10 cellular contexts compared by ENCODE assay signal in the genomic region with DNA sequence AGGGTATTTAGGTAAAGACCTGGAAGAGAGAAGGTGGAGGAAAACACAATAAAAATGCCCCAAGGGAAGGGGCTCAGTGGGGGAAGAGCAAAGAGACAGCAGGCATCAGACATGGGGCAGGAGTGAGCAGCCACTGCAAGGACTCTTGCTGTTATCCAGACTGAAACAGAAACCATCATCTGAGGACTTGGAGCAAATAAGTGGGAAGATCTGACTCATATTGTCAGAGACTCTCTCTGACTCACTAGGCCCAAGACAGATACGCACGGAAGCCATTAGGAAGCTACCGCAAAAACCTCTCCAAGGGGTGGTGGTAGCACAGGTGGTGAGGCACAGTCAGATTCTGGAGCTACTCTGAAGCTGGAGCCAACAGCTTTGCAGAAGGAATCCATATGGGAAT.
DNase-seq lines count a peak whose midpoint lies in the region; ATAC-seq, FAIRE-seq and TF ChIP-seq lines count a peak whose summit lies in the region.
"Had no signal": no experiment of that assay in that cellular context is flagged by ENCODE, and none has a peak within 500 bp of the region (broad histone marks: within the 10 kb centered on the region; RNA-seq: fewer than 3 reads in every experiment).

No MANE protein-coding gene starts in this region.

- H3K4me3 ChIP-seq in A549 (no peak overlapping the region), HFF-Myc (replicated peaks; ENCODE audit: low read depth, low read length) (no peak overlapping the region), heart left ventricle (no peak overlapping the region)
- H3K4me3 ChIP-seq: dorsolateral prefrontal cortex had no signal

- no peak overlapping the region for H3K4me3 Mint-ChIP-seq in activated CD4-positive, alpha-beta memory T cell treated with anti-CD3 and anti-CD28 coated beads for 36 hours

- WGBS in A549 (ENCODE audit: missing lambda C conversion rate) = 75% methylated on average over 3 of the region's 3 CpGs
- WGBS in heart left ventricle, 4 donors = 93 to 100% (median 95%) methylated on average over 3 of the region's 3 CpGs

- H3K4me2 ChIP-seq in A549 = no peak overlapping the region

- no peaks in the 10 kb centered on the region for H3K27me3 Mint-ChIP-seq in activated CD4-positive, alpha-beta memory T cell treated with anti-CD3 and anti-CD28 coated beads for 36 hours

- TF ChIP-seq RAD21 in A549 (conservative IDR thresholded peaks at IDR 0.05 in 1 of 2, IDR thresholded peaks at IDR 0.05 in 1 of 2) = no peak

- intact Hi-C loops in activated CD4-positive, alpha-beta memory T cell treated with anti-CD3 and anti-CD28 coated beads for 36 hours (cut with micrococcal nuclease) = loop anchor here (1.0 to 2.0 kb wide), 5 partner anchors 18 to 142 kb away; a partner anchor contains a TSS
- intact Hi-C loops in heart left ventricle (cut with DNase I) = no loop called here

- POLR2A ChIA-PET in A549 (lab: Yijun Ruan, JAX) = no interaction called here
- POLR2A ChIA-PET in activated CD4-positive, alpha-beta memory T cell treated with anti-CD3 and anti-CD28 coated beads for 36 hours (lab: Charles Lee) = interaction anchor here (1.3 kb wide), 1 partner anchor 35 kb away, joined by 3 read pairs; no protein-coding TSS in a partner anchor

- TF ChIP-seq EP300 in A549 (IDR thresholded peaks at IDR 0.05) = no peak

- DNase-seq in A549 (ENCODE audit: low read depth in 1 of 2, low spot score in 1 of 2) (peak in 1 of 2 experiments; percentile 17), HFF-Myc (ENCODE audit: extremely low read depth, low read depth) (peak; percentile 70), iris pigment epithelial cell (ENCODE audit: low read depth) (peak; percentile 96), ecto neural progenitor cell (ENCODE audit: low spot score) (no peak), heart left ventricle (no peak), HuH-7 (ENCODE audit: low spot score) (no peak)
- peak; percentile 79 for DNase-seq in activated CD4-positive, alpha-beta memory T cell treated with anti-CD3 and anti-CD28 coated beads for 36 hours
- DNase-seq: NCI-H1092 treated with DMSO at 0.1 percent for 48 hours had no signal

- H3K27ac ChIP-seq in A549 = no peak overlapping the region
- no peak overlapping the region for H3K27ac ChIP-seq in heart left ventricle
- H3K27ac ChIP-seq: dorsolateral prefrontal cortex had no signal

- H3K4me1 Mint-ChIP-seq in activated CD4-positive, alpha-beta memory T cell treated with anti-CD3 and anti-CD28 coated beads for 36 hours (ENCODE audit: low read depth) = peaks cover 14% of the 10 kb centered on the region

- FAIRE-seq in A549 (lab: Jason Lieb, UNC) = no peak

- no peak for TF ChIP-seq POLR2A in A549 (IDR thresholded peaks at IDR 0.05; ENCODE audit: low read length)
- TF ChIP-seq POLR2A in heart left ventricle (IDR thresholded peaks at IDR 0.05) = no peak

- H3K4me1 ChIP-seq in A549 = peaks cover 8% of the 10 kb centered on the region
- H3K4me1 ChIP-seq in heart left ventricle = no peaks in the 10 kb centered on the region

- H3K27me3 ChIP-seq in heart left ventricle = no peaks in the 10 kb centered on the region
- H3K27me3 ChIP-seq: dorsolateral prefrontal cortex had no signal

- peaks cover 0 to 43% (median 4%) of the 10 kb centered on the region in 9 donors for H3K36me3 ChIP-seq in heart left ventricle

- TF ChIP-seq CTCF in A549 (IDR thresholded peaks at IDR 0.05) (no peak), HFF-Myc (IDR thresholded peaks at IDR 0.05; ENCODE audit: low read depth, low read length, missing control alignments) (no peak), heart left ventricle (IDR thresholded peaks at IDR 0.05) (no peak)

- CTCF ChIA-PET in A549 (lab: Yijun Ruan, JAX) = no interaction called here
- CTCF ChIA-PET in activated CD4-positive, alpha-beta memory T cell treated with anti-CD3 and anti-CD28 coated beads for 36 hours (lab: Charles Lee) = interaction anchor here (0.6 kb wide), 1 partner anchor 201 kb away, joined by 5 read pairs; no protein-coding TSS in a partner anchor

- H3K9me3 Mint-ChIP-seq in activated CD4-positive, alpha-beta memory T cell treated with anti-CD3 and anti-CD28 coated beads for 36 hours = no peaks in the 10 kb centered on the region

- peaks cover 19% of the 10 kb centered on the region for H3K36me3 Mint-ChIP-seq in activated CD4-positive, alpha-beta memory T cell treated with anti-CD3 and anti-CD28 coated beads for 36 hours

- peak overlapping the region; percentile 11 for H3K27ac Mint-ChIP-seq in activated CD4-positive, alpha-beta memory T cell treated with anti-CD3 and anti-CD28 coated beads for 36 hours

- H3K9me3 ChIP-seq in A549 (no peaks in the 10 kb centered on the region), heart left ventricle (no peaks in the 10 kb centered on the region)

- ATAC-seq in A549 (peak; percentile 50 to 70; a peak in 4 of 6 replicates), GM18858 (IDR thresholded peaks at IDR 0.05; ENCODE audit: unreplicated experiment) (no peak), heart left ventricle (no peak)

TF ChIP-seq in A549, 52 proteins besides CTCF, POLR2A, EP300 and RAD21:
- TF ChIP-seq KDM1A (IDR thresholded peaks at IDR 0.05; ENCODE audit: low read depth) (no peak), MYC (IDR thresholded peaks at IDR 0.05; ENCODE audit: borderline replicate concordance, low read length) (no peak), ZFP36 (IDR thresholded peaks at IDR 0.05; ENCODE audit: borderline replicate concordance, partially characterized antibody) (no peak), HDAC2 (IDR thresholded peaks at IDR 0.05) (no peak), FOSB (CRISPR knock-in tag; IDR thresholded peaks at IDR 0.05) (no peak), HOXA7 (CRISPR knock-in tag; IDR thresholded peaks at IDR 0.05) (no peak), CHD4 (IDR thresholded peaks at IDR 0.05; ENCODE audit: borderline replicate concordance) (no peak), ESRRA (IDR thresholded peaks at IDR 0.05; ENCODE audit: borderline replicate concordance, low read length) (no peak), CBX8 (IDR thresholded peaks at IDR 0.05) (no peak), HEYL (CRISPR knock-in tag; IDR thresholded peaks at IDR 0.05) (no peak), RARB (CRISPR knock-in tag; IDR thresholded peaks at IDR 0.05) (no peak), RNF2 (IDR thresholded peaks at IDR 0.05; ENCODE audit: borderline replicate concordance, low read depth) (no peak), SREBF2 (IDR thresholded peaks at IDR 0.05) (no peak), RFX5 (IDR thresholded peaks at IDR 0.05) (no peak), NFE2L2 (conservative IDR thresholded peaks at IDR 0.05; ENCODE audit: low read length) (no peak)
- TF ChIP-seq, protein P1, sequence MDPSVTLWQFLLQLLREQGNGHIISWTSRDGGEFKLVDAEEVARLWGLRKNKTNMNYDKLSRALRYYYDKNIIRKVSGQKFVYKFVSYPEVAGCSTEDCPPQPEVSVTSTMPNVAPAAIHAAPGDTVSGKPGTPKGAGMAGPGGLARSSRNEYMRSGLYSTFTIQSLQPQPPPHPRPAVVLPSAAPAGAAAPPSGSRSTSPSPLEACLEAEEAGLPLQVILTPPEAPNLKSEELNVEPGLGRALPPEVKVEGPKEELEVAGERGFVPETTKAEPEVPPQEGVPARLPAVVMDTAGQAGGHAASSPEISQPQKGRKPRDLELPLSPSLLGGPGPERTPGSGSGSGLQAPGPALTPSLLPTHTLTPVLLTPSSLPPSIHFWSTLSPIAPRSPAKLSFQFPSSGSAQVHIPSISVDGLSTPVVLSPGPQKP (IDR thresholded peaks at IDR 0.05; ENCODE audit: low read depth, low read length) = no peak
- TF ChIP-seq, protein P2, sequence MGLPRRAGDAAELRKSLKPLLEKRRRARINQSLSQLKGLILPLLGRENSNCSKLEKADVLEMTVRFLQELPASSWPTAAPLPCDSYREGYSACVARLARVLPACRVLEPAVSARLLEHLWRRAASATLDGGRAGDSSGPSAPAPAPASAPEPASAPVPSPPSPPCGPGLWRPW (IDR thresholded peaks at IDR 0.05) = no peak
- TF ChIP-seq, protein P3, sequence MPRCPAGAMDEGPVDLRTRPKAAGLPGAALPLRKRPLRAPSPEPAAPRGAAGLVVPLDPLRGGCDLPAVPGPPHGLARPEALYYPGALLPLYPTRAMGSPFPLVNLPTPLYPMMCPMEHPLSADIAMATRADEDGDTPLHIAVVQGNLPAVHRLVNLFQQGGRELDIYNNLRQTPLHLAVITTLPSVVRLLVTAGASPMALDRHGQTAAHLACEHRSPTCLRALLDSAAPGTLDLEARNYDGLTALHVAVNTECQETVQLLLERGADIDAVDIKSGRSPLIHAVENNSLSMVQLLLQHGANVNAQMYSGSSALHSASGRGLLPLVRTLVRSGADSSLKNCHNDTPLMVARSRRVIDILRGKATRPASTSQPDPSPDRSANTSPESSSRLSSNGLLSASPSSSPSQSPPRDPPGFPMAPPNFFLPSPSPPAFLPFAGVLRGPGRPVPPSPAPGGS (IDR thresholded peaks at IDR 0.05) = no peak

Comparison
In these comparisons a context has a peak if more than half of its experiments do, and no peak if none do; other contexts are left out.
1. ATAC-seq: peak in A549 (2 of 2); none in GM18858 (single experiment) and heart left ventricle (0 of 4).
2. DNase-seq: peak in HFF-Myc (single experiment), activated CD4-positive, alpha-beta memory T cell treated with anti-CD3 and anti-CD28 coated beads for 36 hours (single experiment) and iris pigment epithelial cell (single experiment); none in ecto neural progenitor cell (single experiment), heart left ventricle (0 of 5) and HuH-7 (single experiment).